8 cellular contexts compared by ENCODE assay signal in genomic region chr11:102287963-102288744, GRCh38. TPM values are rescaled to one million over a fixed set of nuclear protein-coding genes. Genes with fewer than 3 reads are reported as not detected.
DNase-seq lines count a peak whose midpoint lies in the region; ATAC-seq and TF ChIP-seq lines count a peak whose summit lies in the region.

No MANE protein-coding gene starts in this region.

- H3K4me1 Mint-ChIP-seq in activated naive CD4-positive, alpha-beta T cell treated with anti-CD3 and anti-CD28 coated beads for 36 hours (ENCODE audit: low read depth) = peaks cover 16% of the 10 kb centered on the region

- CTCF ChIA-PET in activated naive CD4-positive, alpha-beta T cell treated with anti-CD3 and anti-CD28 coated beads for 36 hours (lab: Charles Lee) = interaction anchor here (0.6 to 9.4 kb wide), 32 partner anchors 8 to 848 kb away, joined by 3 to 124 read pairs (median 6); partner anchors contain the start of gene BIRC3

- ATAC-seq in GM21717 (IDR thresholded peaks at IDR 0.05; ENCODE audit: unreplicated experiment) (peak; percentile 87), sciatic nerve (peak; percentile 82)

- H3K27ac ChIP-seq in adrenal gland = no peak overlapping the region

- H3K4me3 ChIP-seq in adrenal gland = peak overlapping the region in 1 of 4 donors; percentile 39

- peak; percentile 46 for DNase-seq in activated naive CD4-positive, alpha-beta T cell treated with anti-CD3 and anti-CD28 coated beads for 36 hours
- no peak for DNase-seq in activated naive CD4-positive, alpha-beta T cell (lab: John Stamatoyannopoulos, UW)
- DNase-seq in HuH-7 (ENCODE audit: low spot score) (peak; percentile 58), NOMO-1 treated with DMSO at 0.1 percent for 48 hours (lab: John Stamatoyannopoulos, UW; ENCODE audit: unreplicated experiment) (peak; percentile 78), adrenal gland (peak; percentile 32 to 75 (median 47)), hepatic stellate cell (ENCODE audit: low spot score) (peak; percentile 78), sciatic nerve (ENCODE audit: low spot score) (no peak)

- no peaks in the 10 kb centered on the region for H3K36me3 ChIP-seq in adrenal gland (replicated peaks in 1 of 2)

- no peaks in the 10 kb centered on the region for H3K27me3 ChIP-seq in adrenal gland

- no peak overlapping the region for H3K27ac Mint-ChIP-seq in activated naive CD4-positive, alpha-beta T cell treated with anti-CD3 and anti-CD28 coated beads for 36 hours

- 28 to 30% (median 30%) methylated on average over 14 of the region's 14 CpGs for WGBS in adrenal gland, 4 donors

- no peaks in the 10 kb centered on the region for H3K27me3 Mint-ChIP-seq in activated naive CD4-positive, alpha-beta T cell treated with anti-CD3 and anti-CD28 coated beads for 36 hours (ENCODE audit: low read depth)

- H3K4me1 ChIP-seq in adrenal gland (replicated peaks in 1 of 2) = peaks cover 0 to 14% of the 10 kb centered on the region in 2 donors

- H3K4me3 Mint-ChIP-seq in activated naive CD4-positive, alpha-beta T cell treated with anti-CD3 and anti-CD28 coated beads for 36 hours = peak overlapping the region; percentile 50

- H3K36me3 Mint-ChIP-seq in activated naive CD4-positive, alpha-beta T cell treated with anti-CD3 and anti-CD28 coated beads for 36 hours (ENCODE audit: low read depth) = no peaks in the 10 kb centered on the region

- no peaks in the 10 kb centered on the region for H3K9me3 ChIP-seq in adrenal gland (replicated peaks in 1 of 3)

- no peaks in the 10 kb centered on the region for H3K9me3 Mint-ChIP-seq in activated naive CD4-positive, alpha-beta T cell treated with anti-CD3 and anti-CD28 coated beads for 36 hours

- peak; percentile 72 to 86 (median 79) for TF ChIP-seq CTCF in adrenal gland (IDR thresholded peaks at IDR 0.05)

- intact Hi-C loops in activated naive CD4-positive, alpha-beta T cell treated with anti-CD3 and anti-CD28 coated beads for 36 hours (cut with micrococcal nuclease) = loop anchor here (1.0 to 10.0 kb wide), 9 partner anchors 30 to 507 kb away; partner anchors contain the start of gene MMP1
- intact Hi-C loops in adrenal gland (cut with DNase I) = loop anchor here in 1 of 2 donors (10.0 kb wide), 1 partner anchor 207 kb away; no protein-coding TSS in a partner anchor
- intact Hi-C loops in sciatic nerve (cut with DNase I) = no loop called here

- no peak for TF ChIP-seq POLR2A in adrenal gland (IDR thresholded peaks at IDR 0.05)

RNA-seq across cellular contexts. Expression of gene BIRC3, which starts 29.1 kb away (rescaled TPM):
- 100 to 1,000 TPM; 100 to 105 TPM for total RNA-seq in activated naive CD4-positive, alpha-beta T cell treated with anti-CD3 and anti-CD28 coated beads for 36 hours
- 1 to 10 TPM in 7 of 8 donors, under 1 TPM in 1; 0.48 to 8.6 (median 2.8) TPM for total RNA-seq in adrenal gland
- 1 to 10 TPM; 2.9 to 7.6 (median 3.9) TPM for polyA plus RNA-seq in adrenal gland
- 22.3 TPM for total RNA-seq in sciatic nerve

RNA-seq across cellular contexts. Expression of gene BIRC2, which starts 58.9 kb away (rescaled TPM):
- total RNA-seq in activated naive CD4-positive, alpha-beta T cell treated with anti-CD3 and anti-CD28 coated beads for 36 hours = 10 to 100 TPM; 26.6 to 26.9 TPM
- total RNA-seq in adrenal gland (100 to 1,000 TPM in 1 of 8 donors, 10 to 100 TPM in 7; 33.4 to 112 (median 48.4) TPM), sciatic nerve (66.7 TPM)
- polyA plus RNA-seq in adrenal gland = 10 to 100 TPM; 25.8 to 50.1 (median 27.9) TPM

Comparison
In these comparisons a context has a peak if more than half of its experiments do, and no peak if none do; other contexts are left out.
1. DNase-seq: peak in activated naive CD4-positive, alpha-beta T cell treated with anti-CD3 and anti-CD28 coated beads for 36 hours (single experiment), HuH-7 (single experiment), NOMO-1 treated with DMSO at 0.1 percent for 48 hours (single experiment), adrenal gland (7 of 7) and hepatic stellate cell (single experiment); none in activated naive CD4-positive, alpha-beta T cell (0 of 4) and sciatic nerve (single experiment).